Comparison of ENCODE assay signal across 29 cellular contexts in genomic region chr3:69532828-69533219, GRCh38.
"Had no signal": no experiment of that assay in that cellular context is flagged by ENCODE, and none has a peak within 500 bp of the region (broad histone marks: within the 10 kb centered on the region; RNA-seq: fewer than 3 reads in every experiment).

No MANE protein-coding gene starts in this region.

- H3K27me3 ChIP-seq: brain microvascular endothelial cell, MG63 had no signal

- H3K9me3 ChIP-seq: MG63 had no signal

- H3K27ac ChIP-seq: brain microvascular endothelial cell, WERI-Rb-1 had no signal

- ATAC-seq: activated CD8-positive, alpha-beta memory T cell treated with anti-CD3 and anti-CD28 coated beads, Interleukin-2, amount 10 ng/mL, durations not matched to agents 7 days and 5 days; activated naive CD8-positive, alpha-beta T cell treated with anti-CD3 and anti-CD28 coated beads, Interleukin-2, amount 50 U/mL, for 24 hours had no signal

- H3K4me3 ChIP-seq: MG63 had no signal

- H3K36me3 ChIP-seq: brain microvascular endothelial cell, MG63, WERI-Rb-1 had no signal

- DNase-seq: activated CD4-positive, alpha-beta memory T cell treated with anti-CD3 and anti-CD28 coated beads, Interleukin-2, amount 10 ng/mL, durations not matched to agents 7 days and 5 days; activated CD4-positive, alpha-beta T cell treated with anti-CD3 and anti-CD28 coated beads for 1 hour; activated CD4-positive, alpha-beta T cell treated with anti-CD3 and anti-CD28 coated beads for 48 hours; activated CD4-positive, CD25-positive, alpha-beta regulatory T cell; activated CD8-positive, alpha-beta memory T cell treated with anti-CD3 and anti-CD28 coated beads for 24 hours; activated CD8-positive, alpha-beta memory T cell treated with anti-CD3 and anti-CD28 coated beads, Interleukin-2, amount 10 ng/mL, durations not matched to agents 7 days and 5 days; activated CD8-positive, alpha-beta memory T cell treated with anti-CD3 and anti-CD28 coated beads, Interleukin-2, amount 50 U/mL, for 48 hours; activated effector memory CD4-positive, alpha-beta T cell treated with Interleukin-2 at 50 U/mL for 16 hours; activated naive CD4-positive, alpha-beta T cell treated with anti-CD3 and anti-CD28 coated beads, Interleukin-2, amount 10 ng/mL, durations not matched to agents 7 days and 5 days; activated naive CD8-positive, alpha-beta T cell treated with anti-CD3 and anti-CD28 coated beads, Interleukin-2, amount 50 U/mL, for 24 hours; activated T-cell treated with anti-CD3 and anti-CD28 coated beads, Interleukin-2, amount 50 U/mL, for 48 hours; brain microvascular endothelial cell; central memory CD4-positive, alpha-beta T cell; Kasumi-1; KG1; MG63; NCI-H1048; NCI-H1105 treated with DMSO at 0.1 percent for 48 hours; NCI-H1436 treated with DMSO at 0.1 percent for 48 hours; NCI-H1694 treated with DMSO at 0.1 percent for 48 hours; NCI-H2029; NCI-H524 treated with DMSO at 0.1 percent for 48 hours; NCI-H774; Right ventricle myocardium superior; SW 1271; T-helper 1 cell; T-helper 2 cell; T1000; WERI-Rb-1 had no signal
